In genomic region chr5:149217096-149217801, GRCh38 we compare ENCODE assay signal across 23 cellular contexts. TPM values are rescaled to one million over a fixed set of nuclear protein-coding genes. Genes with fewer than 3 reads are reported as not detected.
DNase-seq lines count a peak whose midpoint lies in the region; ATAC-seq and TF ChIP-seq lines count a peak whose summit lies in the region.
"Had no signal": no experiment of that assay in that cellular context is flagged by ENCODE, and none has a peak within 500 bp of the region (broad histone marks: within the 10 kb centered on the region; RNA-seq: fewer than 3 reads in every experiment).

No MANE protein-coding gene starts in this region.

- TF ChIP-seq EP300 in tibial nerve (IDR thresholded peaks at IDR 0.05), result no peak

- H2AK5ac ChIP-seq in IMR-90 (ENCODE audit: low read depth, low read length), result peak overlapping the region; percentile 84

- no peak overlapping the region for H2AFZ ChIP-seq in IMR-90 (replicated peaks; ENCODE audit: low read length, poor library complexity)
- H2AFZ ChIP-seq: PC-9 had no signal

- H3K79me1 ChIP-seq in IMR-90 (ENCODE audit: low read depth in 1 of 2, low read length in 2 of 2), result peaks cover 20 to 71% of the 10 kb centered on the region in 2 experiments; a peak in 3 of 4 replicates

- H3K27me3 ChIP-seq in IMR-90 (ENCODE audit: control insufficient read depth, insufficient read depth, low read length) (no peaks in the 10 kb centered on the region), tibial nerve (no peaks in the 10 kb centered on the region)
- H3K27me3 ChIP-seq: BLaER1 treated with 17β-estradiol and CSF1 and Interleukin-3, amounts not matched to agents 10 nM and 100 nM; thyroid gland had no signal

- H3K27ac ChIP-seq in IMR-90 (ENCODE audit: insufficient read depth, low read length) (peak overlapping the region; percentile 38; the same call in 1 of the 2 replicates), caudate nucleus (ENCODE audit: low read depth, low read length) (peak overlapping the region; percentile 47), tibial nerve (no peak overlapping the region)
- H3K27ac ChIP-seq: BLaER1 treated with 17β-estradiol and CSF1 and Interleukin-3, amounts not matched to agents 10 nM and 100 nM; epithelial cell of prostate; PC-9; thyroid gland had no signal

- peaks cover 70% of the 10 kb centered on the region for H3K9me1 ChIP-seq in IMR-90 (ENCODE audit: insufficient read depth, low read length)

- peaks cover 3% of the 10 kb centered on the region; the same call in 1 of the 2 replicates for H4K20me1 ChIP-seq in IMR-90 (ENCODE audit: insufficient read depth, low read length)
- H4K20me1 ChIP-seq: BLaER1 treated with 17β-estradiol and CSF1 and Interleukin-3, amounts not matched to agents 10 nM and 100 nM had no signal

- H3K4me1 ChIP-seq in IMR-90 (ENCODE audit: control insufficient read depth, insufficient read depth, low read length) (peaks cover 45% of the 10 kb centered on the region), tibial nerve (peaks cover 0 to 51% (median 3%) of the 10 kb centered on the region in 4 donors)

- peak overlapping the region; percentile 77; the same call in 1 of the 3 replicates for H2BK15ac ChIP-seq in IMR-90 (ENCODE audit: low read depth, low read length)

- TF ChIP-seq CTCF in IMR-90 (conservative IDR thresholded peaks at IDR 0.05; ENCODE audit: low read depth, low read length) (no peak), tibial nerve (IDR thresholded peaks at IDR 0.05) (no peak)

- peak overlapping the region; percentile 58 for H2BK120ac ChIP-seq in IMR-90 (ENCODE audit: low read depth, low read length)

- H4K8ac ChIP-seq in IMR-90 (ENCODE audit: low read depth in 2 of 2, low read length in 2 of 2), result peak overlapping the region; percentile 43 to 53; a peak in 2 of 4 replicates

- peaks cover 33% of the 10 kb centered on the region for H3K36me3 ChIP-seq in IMR-90 (ENCODE audit: control insufficient read depth, insufficient read depth, low read length)
- H3K36me3 ChIP-seq in tibial nerve, result peaks cover 0 to 25% (median 0%) of the 10 kb centered on the region in 3 donors
- H3K36me3 ChIP-seq: BLaER1 treated with 17β-estradiol and CSF1 and Interleukin-3, amounts not matched to agents 10 nM and 100 nM; thyroid gland had no signal

- POLR2A ChIA-PET in IMR-90 (lab: Charles Lee; ENCODE audit: unreplicated experiment), result no interaction called here

- H3K4me3 ChIP-seq in IMR-90 (ENCODE audit: insufficient read depth, low read depth, low read length) (no peak overlapping the region), tibial nerve (no peak overlapping the region)
- H3K4me3 ChIP-seq: BLaER1 treated with 17β-estradiol and CSF1 and Interleukin-3, amounts not matched to agents 10 nM and 100 nM; PC-9; thyroid gland had no signal

- TF ChIP-seq POLR2A in IMR-90 (IDR thresholded peaks at IDR 0.05; ENCODE audit: low read depth, low read length), result no peak
- TF ChIP-seq POLR2A in tibial nerve (IDR thresholded peaks at IDR 0.05), result no peak

- H3K18ac ChIP-seq in IMR-90 (ENCODE audit: low read depth, low read length), result peak overlapping the region; percentile 18

- H3K4ac ChIP-seq in IMR-90 (ENCODE audit: low read depth, low read length), result peak overlapping the region; percentile 61

- 65% methylated on average over 4 of the region's 6 CpGs; no CpG with 5 or more reads in 1 of the 2 experiments for WGBS in IMR-90 (ENCODE audit: extremely low coverage in 2 of 2, insufficient read length in 1 of 2), 2 experiments
- 78 to 80% methylated on average over 5 to 6 of the region's 6 CpGs for WGBS in tibial nerve, 2 donors

- BruUV-seq in IMR-90 (replicated peaks; lab: Mats Ljungman, UMichigan), result no TSS peak

- no peak for ATAC-seq in IMR-90 (ENCODE audit: low read depth)
- peak; percentile 84 for ATAC-seq in left ventricle myocardium superior
- no peak for ATAC-seq in HG02852 (IDR thresholded peaks at IDR 0.05; ENCODE audit: unreplicated experiment)
- ATAC-seq: activated CD4-positive, alpha-beta T cell treated with anti-CD3 and anti-CD28 coated beads for 36 hours had no signal

- peak overlapping the region; percentile 4 for H2BK5ac ChIP-seq in IMR-90 (ENCODE audit: low read depth, low read length, poor library complexity, severe bottlenecking)

- TF ChIP-seq RAD21 in IMR-90 (IDR thresholded peaks at IDR 0.05; ENCODE audit: low read length), result no peak

- DNase-seq in IMR-90 (no peak), caudate nucleus (lab: John Stamatoyannopoulos, UW) (peak in 4 of 61 donors; percentile 4 to 96 (median 15)), left ventricle myocardium superior (peak; percentile 78), retina (peak; percentile 46), tibial nerve (ENCODE audit: low spot score in 2 of 2) (no peak), SHP77 treated with DMSO at 0.1 percent for 48 hours (lab: John Stamatoyannopoulos, UW) (no peak)
- DNase-seq: activated CD4-positive, alpha-beta T cell treated with anti-CD3 and anti-CD28 coated beads for 36 hours; activated naive CD8-positive, alpha-beta T cell treated with anti-CD3 and anti-CD28 coated beads for 36 hours; activated T-cell treated with anti-CD3 and anti-CD28 coated beads for 4 hours; DMS53; effector CD8-positive, alpha-beta T cell; GF-D8; H7; KG1; kidney glomerular epithelial cell; MM.1S; naive B cell; PC-9; SHP77; thyroid gland had no signal

- intact Hi-C loops in IMR-90 (cut with micrococcal nuclease), result no loop called here
- intact Hi-C loops in left ventricle myocardium superior (cut with micrococcal nuclease), result no loop called here

- H3K9me3 ChIP-seq in IMR-90 (ENCODE audit: control insufficient read depth, insufficient read depth, low read length) (no peaks in the 10 kb centered on the region), tibial nerve (no peaks in the 10 kb centered on the region)
- H3K9me3 ChIP-seq: BLaER1 treated with 17β-estradiol and CSF1 and Interleukin-3, amounts not matched to agents 10 nM and 100 nM; thyroid gland had no signal

- H2AK9ac ChIP-seq in IMR-90 (replicated peaks; ENCODE audit: low read depth, low read length, poor library complexity), result peak overlapping the region; percentile 11

- H3K14ac ChIP-seq in IMR-90 (replicated peaks; ENCODE audit: low read depth, low read length), result peak overlapping the region; percentile 51; the same call in 1 of the 2 replicates

- peak overlapping the region; percentile 27; the same call in 1 of the 2 replicates for H4K5ac ChIP-seq in IMR-90 (ENCODE audit: low read depth, low read length)

- peak overlapping the region; percentile 58 for H4K91ac ChIP-seq in IMR-90 (ENCODE audit: insufficient read depth, low read depth, low read length)

- H2BK20ac ChIP-seq in IMR-90 (ENCODE audit: low read depth, low read length), result peak overlapping the region; percentile 47

- CTCF ChIA-PET in IMR-90 (lab: Yijun Ruan, JAX), result no interaction called here

- no peak overlapping the region for H3K4me2 ChIP-seq in IMR-90 (ENCODE audit: low read depth, low read length)
- H3K4me2 ChIP-seq: PC-9 had no signal

- H3K9ac ChIP-seq in IMR-90 (ENCODE audit: low read depth, low read length), result no peak overlapping the region
- H3K9ac ChIP-seq: BLaER1 treated with 17β-estradiol and CSF1 and Interleukin-3, amounts not matched to agents 10 nM and 100 nM had no signal

- dilution Hi-C loops in IMR-90 (cut with HindIII; ENCODE audit: low sequenced_read_pairs, unreplicated experiment), result no loop called here

- 0 out of 2 replicates have a peak overlapping the region, but pooled peaks have one; percentile 15 for H3K56ac ChIP-seq in IMR-90 (ENCODE audit: extremely low read depth, insufficient read depth, low read length)

- in situ Hi-C loops in IMR-90 (cut with MboI; ENCODE audit: low sequenced_read_pairs), result no loop called here

- 0 out of 2 replicates have a peak overlapping the region, but pooled peaks have one; percentile 42 for H3K23ac ChIP-seq in IMR-90 (ENCODE audit: low read depth, low read length)

TF ChIP-seq in IMR-90, 13 proteins besides CTCF, POLR2A, EP300 and RAD21:
- TF ChIP-seq MXI1 (IDR thresholded peaks at IDR 0.05; ENCODE audit: borderline replicate concordance, low read depth, low read length), result no peak
- no peak for TF ChIP-seq CHD1 (IDR thresholded peaks at IDR 0.05; ENCODE audit: low read depth, low read length)
- peak; percentile 16; the same call in 1 of the 2 replicates for TF ChIP-seq USF2 (IDR thresholded peaks at IDR 0.05; ENCODE audit: low read depth, low read length)
- TF ChIP-seq FOS (IDR thresholded peaks at IDR 0.05; ENCODE audit: low read depth, low read length), result no peak
- no peak for TF ChIP-seq MAZ (IDR thresholded peaks at IDR 0.05; ENCODE audit: borderline replicate concordance, low read depth, low read length)
- no peak for TF ChIP-seq BHLHE40 (IDR thresholded peaks at IDR 0.05; ENCODE audit: low read depth, low read length)
- TF ChIP-seq SMC3 (IDR thresholded peaks at IDR 0.05; ENCODE audit: low read depth, low read length), result no peak

RNA-seq across cellular contexts. Expression of gene AFAP1L1, which starts 54.4 kb away (rescaled TPM):
- total RNA-seq in IMR-90 (2012; rRNA removed) (5.3 and 5.7 TPM in 2 replicates), left ventricle myocardium superior (48.9 TPM), tibial nerve (10 to 100 TPM; 40.8 to 93.5 (median 91.6) TPM)
- 2.9 and 3.3 TPM in 2 replicates for polyA plus RNA-seq in IMR-90 (2012; rRNA removed)
- polyA plus RNA-seq in IMR-90 (2012; cell fraction: cytosol; rRNA removed), result 2.4 and 2.9 TPM in 2 replicates
- 2.3 and 2.4 TPM in 2 replicates for polyA plus RNA-seq in IMR-90 (2012; cell fraction: nucleus; rRNA removed; ENCODE audit: low replicate concordance)

Comparison
In these comparisons a context has a peak if more than half of its experiments do, and no peak if none do; other contexts are left out.
1. DNase-seq: peak in left ventricle myocardium superior (single experiment) and retina (single experiment); none in IMR-90 (single experiment), tibial nerve (0 of 2) and SHP77 treated with DMSO at 0.1 percent for 48 hours (single experiment).
2. H3K27ac ChIP-seq: peak in IMR-90 (single experiment) and caudate nucleus (single experiment); none in tibial nerve (0 of 4).